In the genomic region with DNA sequence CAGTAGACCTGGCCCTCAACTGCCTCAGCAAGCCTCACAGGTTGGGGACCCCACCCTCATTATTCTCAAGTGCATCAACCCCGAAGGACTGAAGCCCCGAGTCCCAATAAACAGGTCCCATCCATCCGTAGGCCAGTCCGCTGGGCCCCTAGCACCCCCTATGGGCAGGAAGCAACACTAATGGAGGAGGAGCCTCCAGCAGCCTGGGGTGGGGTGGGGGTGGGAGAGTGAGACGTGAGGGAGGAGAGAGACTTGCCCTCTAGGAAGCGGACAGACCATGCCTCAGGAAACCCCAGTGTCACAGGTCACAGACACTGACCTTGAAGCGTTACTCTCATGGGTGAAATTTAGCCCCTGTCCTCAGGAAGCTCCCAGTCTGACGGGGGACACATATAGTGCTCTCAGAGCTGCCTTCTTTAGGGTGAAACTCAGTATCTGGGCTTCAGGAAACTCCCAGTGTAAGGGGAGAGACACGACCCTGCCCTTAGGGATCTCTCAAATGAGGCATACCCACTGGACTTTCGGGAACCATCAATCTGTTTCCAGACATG, we compare ENCODE assay signal across 8 cellular contexts.
DNase-seq lines count a peak whose midpoint lies in the region; ATAC-seq, FAIRE-seq and TF ChIP-seq lines count a peak whose summit lies in the region.

No MANE protein-coding gene starts in this region.

- POLR2A ChIA-PET in activated CD4-positive, alpha-beta memory T cell treated with anti-CD3 and anti-CD28 coated beads, Interleukin-2, amount 10 ng/mL, durations not matched to agents 7 days and 5 days (lab: Charles Lee): no interaction called here

- H3K27ac ChIP-seq in HUES64 (ENCODE audit: low read depth, low read length) (peak overlapping the region; percentile 95), kidney (ENCODE audit: low read depth in 2 of 2, low read length in 2 of 2) (peak overlapping the region; percentile 61 to 86)

- peak overlapping the region; percentile 37 for H3K27ac Mint-ChIP-seq in activated CD4-positive, alpha-beta T cell treated with anti-CD3 and anti-CD28 coated beads, Interleukin-2, amount 10 ng/mL, durations not matched to agents 24 days and 14 days
- H3K27ac Mint-ChIP-seq in activated CD4-positive, alpha-beta memory T cell treated with anti-CD3 and anti-CD28 coated beads, Interleukin-2, amount 10 ng/mL, durations not matched to agents 7 days and 5 days: no peak overlapping the region

- CTCF ChIA-PET in activated CD4-positive, alpha-beta memory T cell treated with anti-CD3 and anti-CD28 coated beads, Interleukin-2, amount 10 ng/mL, durations not matched to agents 7 days and 5 days (lab: Charles Lee): interaction anchor here (0.6 kb wide), 2 partner anchors 198 to 1098 kb away, joined by 3 to 4 read pairs; no protein-coding TSS in a partner anchor

- peak; percentile 67 for DNase-seq in activated CD4-positive, alpha-beta T cell treated with anti-CD3 and anti-CD28 coated beads, Interleukin-2, amount 10 ng/mL, durations not matched to agents 24 days and 14 days
- no peak for DNase-seq in activated CD4-positive, alpha-beta T cell treated with anti-CD3 and anti-CD28 coated beads, Interleukin-2, amount 50 U/mL, for 4 hours
- peak; percentile 32 for DNase-seq in activated CD4-positive, alpha-beta memory T cell treated with anti-CD3 and anti-CD28 coated beads, Interleukin-2, amount 10 ng/mL, durations not matched to agents 7 days and 5 days
- DNase-seq in kidney: peak; percentile 57
- no peak for DNase-seq in A172 (ENCODE audit: low spot score)

- no peak for TF ChIP-seq CTCF in kidney (IDR thresholded peaks at IDR 0.05; ENCODE audit: borderline replicate concordance, extremely low read depth, insufficient read depth)

- no peaks in the 10 kb centered on the region for H3K9me3 Mint-ChIP-seq in activated CD4-positive, alpha-beta T cell treated with anti-CD3 and anti-CD28 coated beads, Interleukin-2, amount 10 ng/mL, durations not matched to agents 24 days and 14 days
- no peaks in the 10 kb centered on the region for H3K9me3 Mint-ChIP-seq in activated CD4-positive, alpha-beta memory T cell treated with anti-CD3 and anti-CD28 coated beads, Interleukin-2, amount 10 ng/mL, durations not matched to agents 7 days and 5 days

- H3K4me3 ChIP-seq in HUES64 (ENCODE audit: low read length) (peak overlapping the region; percentile 54), kidney (ENCODE audit: low read length in 2 of 2) (peak overlapping the region in 1 of 2 donors; percentile 25)

- peaks cover 27% of the 10 kb centered on the region for H3K27me3 Mint-ChIP-seq in activated CD4-positive, alpha-beta T cell treated with anti-CD3 and anti-CD28 coated beads, Interleukin-2, amount 10 ng/mL, durations not matched to agents 24 days and 14 days
- H3K27me3 Mint-ChIP-seq in activated CD4-positive, alpha-beta memory T cell treated with anti-CD3 and anti-CD28 coated beads, Interleukin-2, amount 10 ng/mL, durations not matched to agents 7 days and 5 days: peaks cover 43% of the 10 kb centered on the region

- H3K36me3 ChIP-seq in HUES64 (ENCODE audit: insufficient read depth, low read length) (no peaks in the 10 kb centered on the region), kidney (ENCODE audit: control insufficient read depth in 1 of 2, insufficient read depth in 2 of 2, low read length in 2 of 2) (no peaks in the 10 kb centered on the region)

- ATAC-seq in HG02763 (IDR thresholded peaks at IDR 0.05; ENCODE audit: unreplicated experiment) (no peak), GM21526 (IDR thresholded peaks at IDR 0.05; ENCODE audit: low FRiP score, unreplicated experiment) (no peak)

- H3K4me3 Mint-ChIP-seq in activated CD4-positive, alpha-beta T cell treated with anti-CD3 and anti-CD28 coated beads, Interleukin-2, amount 10 ng/mL, durations not matched to agents 24 days and 14 days: peak overlapping the region; percentile 62
- H3K4me3 Mint-ChIP-seq in activated CD4-positive, alpha-beta memory T cell treated with anti-CD3 and anti-CD28 coated beads, Interleukin-2, amount 10 ng/mL, durations not matched to agents 7 days and 5 days: peak overlapping the region; percentile 53

- H3K27me3 ChIP-seq in HUES64 (ENCODE audit: insufficient read depth, low read length): peaks cover 13% of the 10 kb centered on the region; the same call in 1 of the 2 replicates

- FAIRE-seq in kidney (lab: Jason Lieb, UNC): no peak

- 24% methylated on average over 10 of the region's 10 CpGs for WGBS in HUES64

- H3K9me3 ChIP-seq in HUES64 (ENCODE audit: insufficient read depth, low read depth, low read length): no peaks in the 10 kb centered on the region
- H3K9me3 ChIP-seq in kidney (ENCODE audit: control insufficient read depth in 1 of 2, low read length in 2 of 2): no peaks in the 10 kb centered on the region

- H3K4me1 Mint-ChIP-seq in activated CD4-positive, alpha-beta T cell treated with anti-CD3 and anti-CD28 coated beads, Interleukin-2, amount 10 ng/mL, durations not matched to agents 24 days and 14 days: peaks cover 4% of the 10 kb centered on the region
- H3K4me1 Mint-ChIP-seq in activated CD4-positive, alpha-beta memory T cell treated with anti-CD3 and anti-CD28 coated beads, Interleukin-2, amount 10 ng/mL, durations not matched to agents 7 days and 5 days: peaks cover 22% of the 10 kb centered on the region

- H3K9ac ChIP-seq in HUES64 (ENCODE audit: low read depth, low read length): peak overlapping the region; percentile 35
- H3K9ac ChIP-seq in kidney (ENCODE audit: low read length in 2 of 2): no peak overlapping the region

- H3K4me1 ChIP-seq in HUES64 (ENCODE audit: insufficient read depth, low read length): peaks cover 42% of the 10 kb centered on the region
- H3K4me1 ChIP-seq in kidney (ENCODE audit: control insufficient read depth in 1 of 2, insufficient read depth in 1 of 2, low read depth in 1 of 2, low read length in 2 of 2): peaks cover 18 to 19% of the 10 kb centered on the region in 2 donors

- H3K36me3 Mint-ChIP-seq in activated CD4-positive, alpha-beta T cell treated with anti-CD3 and anti-CD28 coated beads, Interleukin-2, amount 10 ng/mL, durations not matched to agents 24 days and 14 days (ENCODE audit: low read depth): no peaks in the 10 kb centered on the region
- no peaks in the 10 kb centered on the region for H3K36me3 Mint-ChIP-seq in activated CD4-positive, alpha-beta memory T cell treated with anti-CD3 and anti-CD28 coated beads, Interleukin-2, amount 10 ng/mL, durations not matched to agents 7 days and 5 days (ENCODE audit: low read depth)

- intact Hi-C loops in activated CD4-positive, alpha-beta T cell treated with anti-CD3 and anti-CD28 coated beads, Interleukin-2, amount 10 ng/mL, durations not matched to agents 24 days and 14 days (cut with micrococcal nuclease): loop anchor here (2.0 kb wide), 2 partner anchors 71 to 231 kb away; partner anchors contain the start of gene VEGFA
- intact Hi-C loops in kidney (cut with DNase I): no loop called here

Comparison
In these comparisons a context has a peak if more than half of its experiments do, and no peak if none do; other contexts are left out.
1. DNase-seq: peak in activated CD4-positive, alpha-beta T cell treated with anti-CD3 and anti-CD28 coated beads, Interleukin-2, amount 10 ng/mL, durations not matched to agents 24 days and 14 days (single experiment), activated CD4-positive, alpha-beta memory T cell treated with anti-CD3 and anti-CD28 coated beads, Interleukin-2, amount 10 ng/mL, durations not matched to agents 7 days and 5 days (single experiment) and kidney (single experiment); none in activated CD4-positive, alpha-beta T cell treated with anti-CD3 and anti-CD28 coated beads, Interleukin-2, amount 50 U/mL, for 4 hours (0 of 2) and A172 (single experiment).